10 cellular contexts compared by ENCODE assay signal in the genomic region with DNA sequence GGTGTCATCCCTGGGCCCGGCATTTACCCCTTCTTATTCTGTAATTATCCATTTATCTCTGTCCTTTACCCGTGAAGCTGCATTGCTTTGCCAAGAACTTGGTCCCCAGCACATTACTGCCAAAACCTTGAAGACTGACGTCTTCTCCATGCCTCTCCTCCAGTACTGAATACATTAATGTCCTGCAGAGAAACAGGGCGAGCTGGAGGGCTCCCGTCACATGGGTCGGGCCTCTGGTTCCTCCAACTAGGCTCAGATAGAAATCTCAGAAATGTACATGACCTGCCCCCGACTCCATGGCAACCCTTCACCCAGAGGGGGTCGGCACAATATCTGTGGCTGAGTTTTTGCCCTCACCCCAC. TPM values are rescaled to one million over a fixed set of nuclear protein-coding genes. Genes with fewer than 3 reads are reported as not detected.
A peak's percentile ranks its signal among the peaks of the same experiment; 100 is the strongest.
DNase-seq lines count a peak whose midpoint lies in the region; ATAC-seq and TF ChIP-seq lines count a peak whose summit lies in the region.
"Had no signal": no experiment of that assay in that cellular context is flagged by ENCODE, and none has a peak within 500 bp of the region (broad histone marks: within the 10 kb centered on the region; RNA-seq: fewer than 3 reads in every experiment).

No MANE protein-coding gene starts in this region.

- H3K18ac ChIP-seq in trophoblast cell (ENCODE audit: low read length), result no peak overlapping the region

- H3K27me3 ChIP-seq in SU-DHL-6 (ENCODE audit: low read length) (no peaks in the 10 kb centered on the region), gastroesophageal sphincter (peaks cover 3% of the 10 kb centered on the region), trophoblast cell (ENCODE audit: insufficient read depth, low read length) (no peaks in the 10 kb centered on the region)

- H3K9ac ChIP-seq in ES-I3 (ENCODE audit: low read depth, low read length) (peak overlapping the region; percentile 42; the same call in 1 of the 2 replicates), SU-DHL-6 (ENCODE audit: low read length) (no peak overlapping the region; the same call in 1 of the 2 replicates), trophoblast cell (ENCODE audit: low read length) (no peak overlapping the region)

- no peaks in the 10 kb centered on the region for H3K9me2 ChIP-seq in SU-DHL-6 (replicated peaks; ENCODE audit: insufficient read depth, low read length)

- no peak overlapping the region for H3K4ac ChIP-seq in trophoblast cell (ENCODE audit: low read depth, low read length)

- no peak overlapping the region for H2BK5ac ChIP-seq in trophoblast cell (ENCODE audit: low read depth, low read length, poor library complexity)

- H3K79me1 ChIP-seq in trophoblast cell (ENCODE audit: low read length), result peaks cover 3% of the 10 kb centered on the region

- H3K27ac ChIP-seq in SU-DHL-6 (ENCODE audit: low read depth, low read length), result no peak overlapping the region
- H3K27ac ChIP-seq in gastroesophageal sphincter, result no peak overlapping the region
- H3K27ac ChIP-seq in trophoblast cell (ENCODE audit: low read depth, low read length), result no peak overlapping the region

- peak overlapping the region; percentile 71 for H3K4me2 ChIP-seq in SU-DHL-6 (ENCODE audit: low read depth, low read length, poor library complexity, severe bottlenecking)
- H3K4me2 ChIP-seq in trophoblast cell (ENCODE audit: low read length), result peak overlapping the region; percentile 67

- no peak overlapping the region for H2BK12ac ChIP-seq in trophoblast cell (ENCODE audit: low read length)

- H3F3A ChIP-seq in SU-DHL-6 (ENCODE audit: insufficient read depth), result peaks cover 14% of the 10 kb centered on the region

- no peaks in the 10 kb centered on the region for H4K20me1 ChIP-seq in SU-DHL-6 (ENCODE audit: low read depth, low read length)

- H4K12ac ChIP-seq in trophoblast cell (ENCODE audit: low read depth, low read length), result no peak overlapping the region

- TF ChIP-seq EP300 in gastroesophageal sphincter (IDR thresholded peaks at IDR 0.05), result no peak

- peak overlapping the region; percentile 39 for H2AFZ ChIP-seq in SU-DHL-6 (ENCODE audit: low read depth, low read length, severe bottlenecking)
- H2AFZ ChIP-seq in trophoblast cell (ENCODE audit: insufficient read depth, low read length, poor library complexity), result no peak overlapping the region

- H3K79me2 ChIP-seq in SU-DHL-6 (ENCODE audit: insufficient read depth, low read length) (no peaks in the 10 kb centered on the region), trophoblast cell (ENCODE audit: control insufficient read depth, insufficient read depth, low read length, poor library complexity) (no peaks in the 10 kb centered on the region)

- no peak overlapping the region for H3K14ac ChIP-seq in trophoblast cell (ENCODE audit: low read length)

- DNase-seq in trophoblast cell (no peak), amniotic stem cell (lab: John Stamatoyannopoulos, UW) (no peak), GM19240 (ENCODE audit: insufficient read length, low spot score) (no peak)
- DNase-seq in stimulated activated CD4-positive, alpha-beta T cell treated with anti-CD3 and anti-CD28 coated beads, Interleukin-4, amount 100 ng/mL, for 4 hours, result no peak

- H4K91ac ChIP-seq in trophoblast cell (ENCODE audit: low read depth, low read length), result no peak overlapping the region

- H2AK5ac ChIP-seq in trophoblast cell (ENCODE audit: low read length), result no peak overlapping the region

- ATAC-seq in gastroesophageal sphincter (no peak), GM21576 (IDR thresholded peaks at IDR 0.05; ENCODE audit: unreplicated experiment) (no peak)

- TF ChIP-seq POLR2A in gastroesophageal sphincter (IDR thresholded peaks at IDR 0.05), result no peak

- TF ChIP-seq CTCF in SU-DHL-6 (IDR thresholded peaks at IDR 0.05; ENCODE audit: insufficient read depth, low read length, poor library complexity, severe bottlenecking) (no peak), gastroesophageal sphincter (IDR thresholded peaks at IDR 0.05) (no peak)

- WGBS in gastroesophageal sphincter (ENCODE audit: low coverage in 1 of 2), 2 donors, result 6 to 22% methylated on average over 3 of the region's 8 CpGs
- WGBS in trophoblast cell (ENCODE audit: extremely low coverage, insufficient coverage, insufficient read length), result no CpG with 5 or more reads among the region's 8 CpGs

- peaks cover 7% of the 10 kb centered on the region; the same call in 1 of the 2 replicates for H3K36me3 ChIP-seq in ES-I3 (ENCODE audit: insufficient read depth, low read length)
- H3K36me3 ChIP-seq in SU-DHL-6 (ENCODE audit: low read length), result peaks cover 15% of the 10 kb centered on the region; the same call in 1 of the 2 replicates
- peaks cover 1 to 30% of the 10 kb centered on the region in 2 donors for H3K36me3 ChIP-seq in gastroesophageal sphincter
- H3K36me3 ChIP-seq in trophoblast cell (ENCODE audit: control insufficient read depth in 1 of 2, insufficient read depth in 2 of 2, low read length in 2 of 2), result peaks cover 7 to 16% of the 10 kb centered on the region in 2 experiments

- no peak overlapping the region for H4K8ac ChIP-seq in trophoblast cell (ENCODE audit: low read depth, low read length)

- H2BK120ac ChIP-seq in trophoblast cell (ENCODE audit: insufficient read depth, low read length, poor library complexity), result no peak overlapping the region

- no peak overlapping the region for H3K23ac ChIP-seq in trophoblast cell (ENCODE audit: low read length)

- H3K9me3 ChIP-seq in ES-I3 (ENCODE audit: control insufficient read depth, insufficient read depth, low read length) (no peaks in the 10 kb centered on the region), SU-DHL-6 (ENCODE audit: insufficient read depth, low read length) (no peaks in the 10 kb centered on the region; the same call in 1 of the 2 replicates), gastroesophageal sphincter (no peaks in the 10 kb centered on the region), trophoblast cell (ENCODE audit: insufficient read depth, low read depth, low read length) (no peaks in the 10 kb centered on the region)
- H3K9me3 ChIP-seq: HAP-1 had no signal

- H3K4me1 ChIP-seq in ES-I3 (ENCODE audit: insufficient read depth, low read length) (peaks cover 21% of the 10 kb centered on the region), gastroesophageal sphincter (peaks cover 0 to 16% (median 5%) of the 10 kb centered on the region in 3 donors), trophoblast cell (ENCODE audit: control insufficient read depth in 1 of 2, insufficient read depth in 2 of 2, low read length in 2 of 2) (peaks cover 4% of the 10 kb centered on the region in 2 experiments)

- H3K4me3 ChIP-seq in SU-DHL-6 (ENCODE audit: insufficient read depth, low read length, poor library complexity, severe bottlenecking) (peak overlapping the region; percentile 31), gastroesophageal sphincter (peak overlapping the region; percentile 45 to 59), trophoblast cell (ENCODE audit: low read depth, low read length) (peak overlapping the region; percentile 63)
- H3K4me3 ChIP-seq: HAP-1 had no signal

RNA-seq across cellular contexts. Expression of gene EFCAB12, which starts 0.4 kb away (rescaled TPM):
- total RNA-seq in gastroesophageal sphincter, result under 1 TPM in 2 of 4 donors, not detected in 2; 0.08 to 0.47 TPM
- polyA plus RNA-seq in trophoblast cell (2013), result 0.31 and 0.39 TPM in 2 replicates
- total RNA-seq: lower leg skin had no signal

RNA-seq across cellular contexts. Expression of gene MBD4, which starts 11.7 kb away (rescaled TPM):
- total RNA-seq in gastroesophageal sphincter, result 10 to 100 TPM; 11.4 to 38.6 (median 18.8) TPM
- 41.3 and 44.5 TPM in 2 replicates for polyA plus RNA-seq in trophoblast cell (2013)

RNA-seq across cellular contexts. Expression of gene IFT122, which starts 12.0 kb away (rescaled TPM):
- 10 to 100 TPM; 18.1 to 38.3 (median 26.8) TPM for total RNA-seq in gastroesophageal sphincter
- polyA plus RNA-seq in trophoblast cell (2013), result 31.1 and 31.8 TPM in 2 replicates
